ENCODE assay signal across 2 cellular contexts in the genomic region with DNA sequence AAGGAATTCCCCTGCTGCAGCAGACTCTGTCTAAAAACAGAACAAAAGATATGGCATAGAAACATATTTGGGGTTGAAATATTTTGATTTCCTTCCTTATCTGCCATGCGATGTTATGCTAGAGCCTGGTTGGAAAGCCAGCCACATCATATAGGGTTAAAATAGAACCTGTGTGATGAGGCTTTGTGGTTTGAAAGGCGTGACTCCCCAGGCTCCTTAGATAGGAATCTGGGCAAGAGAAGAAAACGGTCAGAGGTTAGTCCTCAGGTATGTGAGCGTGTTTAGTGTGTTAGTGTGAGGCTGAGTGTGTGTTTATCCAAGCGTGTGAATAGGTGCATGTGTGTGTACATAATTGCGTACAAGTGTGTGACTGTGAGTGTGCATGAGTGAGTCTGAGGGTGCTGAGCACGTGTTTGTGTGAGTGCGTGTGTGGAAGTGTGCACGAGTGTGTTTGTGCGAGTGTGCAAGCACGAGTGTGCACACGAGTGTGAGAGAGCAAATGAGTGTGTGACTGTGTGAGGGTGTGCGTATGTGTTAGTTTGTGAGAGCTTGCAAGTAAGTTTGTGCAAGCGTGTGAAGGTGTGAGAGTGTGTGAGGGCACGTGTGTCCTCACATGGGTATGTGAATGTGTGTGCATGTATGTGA.
TF ChIP-seq lines count a peak whose summit lies in the region.

No MANE protein-coding gene starts in this region.

TF ChIP-seq in SK-N-SH, 30 proteins besides CTCF, POLR2A, EP300 and RAD21 (continued from another document):
- TF ChIP-seq YY1 (IDR thresholded peaks at IDR 0.05; ENCODE audit: low read depth) (no peak), TEAD4 (IDR thresholded peaks at IDR 0.05; ENCODE audit: borderline replicate concordance, insufficient read depth) (no peak), MEF2A (IDR thresholded peaks at IDR 0.05; ENCODE audit: borderline replicate concordance, low read depth) (no peak), FOXJ3 (CRISPR knock-in tag; IDR thresholded peaks at IDR 0.05) (no peak), EZH2phosphoT487 (IDR thresholded peaks at IDR 0.05; ENCODE audit: borderline replicate concordance, low read depth) (no peak), RXRA (IDR thresholded peaks at IDR 0.05; ENCODE audit: borderline replicate concordance, low read depth) (no peak)
- TF ChIP-seq, protein P1, sequence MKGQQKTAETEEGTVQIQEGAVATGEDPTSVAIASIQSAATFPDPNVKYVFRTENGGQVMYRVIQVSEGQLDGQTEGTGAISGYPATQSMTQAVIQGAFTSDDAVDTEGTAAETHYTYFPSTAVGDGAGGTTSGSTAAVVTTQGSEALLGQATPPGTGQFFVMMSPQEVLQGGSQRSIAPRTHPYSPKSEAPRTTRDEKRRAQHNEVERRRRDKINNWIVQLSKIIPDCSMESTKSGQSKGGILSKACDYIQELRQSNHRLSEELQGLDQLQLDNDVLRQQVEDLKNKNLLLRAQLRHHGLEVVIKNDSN (IDR thresholded peaks at IDR 0.05; ENCODE audit: borderline replicate concordance, low read depth) = no peak

TF ChIP-seq in SK-N-SH treated with all-trans-retinoic acid at 6 μM for 48 hours, 23 proteins besides CTCF, POLR2A, EP300 and RAD21 (continued from another document):
- no peak for TF ChIP-seq BACH2 (CRISPR knock-in tag; IDR thresholded peaks at IDR 0.05; ENCODE audit: borderline replicate concordance)
